20 cellular contexts compared by ENCODE assay signal in genomic region chrX:23390979-23391378, GRCh38. TPM values are rescaled to one million over a fixed set of nuclear protein-coding genes. Genes with fewer than 3 reads are reported as not detected.
DNase-seq lines count a peak whose midpoint lies in the region; ATAC-seq and TF ChIP-seq lines count a peak whose summit lies in the region.
"Had no signal": no experiment of that assay in that cellular context is flagged by ENCODE, and none has a peak within 500 bp of the region (broad histone marks: within the 10 kb centered on the region; RNA-seq: fewer than 3 reads in every experiment).

No MANE protein-coding gene starts in this region.

- peak; percentile 80 for DNase-seq in left kidney (ENCODE audit: low read depth, low spot score)
- DNase-seq in psoas muscle = no peak
- no peak for DNase-seq in NCI-H526 (lab: John Stamatoyannopoulos, UW)
- no peak for DNase-seq in central memory CD4-positive, alpha-beta T cell
- DNase-seq in KG1 (lab: John Stamatoyannopoulos, UW) = no peak
- DNase-seq: C1 segment of cervical spinal cord; Calu3; CD4-positive, alpha-beta memory T cell; COR-L47; DMS53; DMS79 treated with DMSO at 0.1 percent for 48 hours; GF-D8; H9; HFFc6 had no signal

- peak; percentile 66 to 80 (median 70) for ATAC-seq in psoas muscle
- ATAC-seq: GM23338, HCT116 had no signal

- no peaks in the 10 kb centered on the region for H3K4me1 ChIP-seq in psoas muscle

- TF ChIP-seq RAD21 in Ishikawa (IDR thresholded peaks at IDR 0.05; ENCODE audit: low read depth) = no peak

- no peaks in the 10 kb centered on the region for H3K9me3 ChIP-seq in psoas muscle

- TF ChIP-seq EP300 in Ishikawa (IDR thresholded peaks at IDR 0.05; ENCODE audit: borderline replicate concordance) = peak; percentile 60

- TF ChIP-seq CTCF in psoas muscle (IDR thresholded peaks at IDR 0.05) = no peak

- no peak overlapping the region for H3K4me3 ChIP-seq in psoas muscle
- H3K4me3 ChIP-seq: GM23338 had no signal

- H3K27ac ChIP-seq in psoas muscle = no peak overlapping the region

- 37 to 52% (median 50%) methylated on average over 11 of the region's 11 CpGs for WGBS in psoas muscle, 3 donors

- intact Hi-C loops in psoas muscle (cut with DNase I) = no loop called here

- H3K36me3 ChIP-seq in psoas muscle (ENCODE audit: insufficient read depth in 1 of 2, low read depth in 1 of 2) = no peaks in the 10 kb centered on the region

- H3K27me3 ChIP-seq in psoas muscle (ENCODE audit: insufficient read depth in 3 of 3, low read length in 2 of 3) = peaks cover 0 to 7% (median 0%) of the 10 kb centered on the region in 3 donors

TF ChIP-seq in Ishikawa, 13 proteins besides CTCF, POLR2A, EP300 and RAD21:
- TF ChIP-seq USF1 (IDR thresholded peaks at IDR 0.05) (no peak), TCF12 (IDR thresholded peaks at IDR 0.05; ENCODE audit: low read depth) (peak; percentile 55; the same call in 1 of the 2 replicates), REST (IDR thresholded peaks at IDR 0.05; ENCODE audit: low read depth) (no peak), TEAD4 (IDR thresholded peaks at IDR 0.05) (no peak; the same call in 1 of the 2 replicates), CREB1 (IDR thresholded peaks at IDR 0.05; ENCODE audit: low read depth) (no peak), CEBPB (IDR thresholded peaks at IDR 0.05) (no peak), YY1 (IDR thresholded peaks at IDR 0.05; ENCODE audit: low read depth) (no peak), ZBTB7A (IDR thresholded peaks at IDR 0.05; ENCODE audit: low read depth) (no peak), TAF1 (IDR thresholded peaks at IDR 0.05; ENCODE audit: low read depth) (no peak), EGR1 (IDR thresholded peaks at IDR 0.05) (no peak), FOXM1 (IDR thresholded peaks at IDR 0.05; ENCODE audit: borderline replicate concordance, low read depth) (peak; percentile 30; the same call in 1 of the 2 replicates)

RNA-seq across cellular contexts. Expression of gene PTCHD1, which starts 56.3 kb away (rescaled TPM):
- under 1 TPM; 0.05 to 0.13 (median 0.10) TPM for total RNA-seq in psoas muscle
- polyA plus RNA-seq in psoas muscle = under 1 TPM; 0.01 to 0.05 (median 0.01) TPM
- total RNA-seq: A172; Calu3; CD4-positive, alpha-beta memory T cell; G401; HFFc6 had no signal
- polyA plus RNA-seq: BJ; CD4-positive, alpha-beta memory T cell had no signal
